In the genomic region with DNA sequence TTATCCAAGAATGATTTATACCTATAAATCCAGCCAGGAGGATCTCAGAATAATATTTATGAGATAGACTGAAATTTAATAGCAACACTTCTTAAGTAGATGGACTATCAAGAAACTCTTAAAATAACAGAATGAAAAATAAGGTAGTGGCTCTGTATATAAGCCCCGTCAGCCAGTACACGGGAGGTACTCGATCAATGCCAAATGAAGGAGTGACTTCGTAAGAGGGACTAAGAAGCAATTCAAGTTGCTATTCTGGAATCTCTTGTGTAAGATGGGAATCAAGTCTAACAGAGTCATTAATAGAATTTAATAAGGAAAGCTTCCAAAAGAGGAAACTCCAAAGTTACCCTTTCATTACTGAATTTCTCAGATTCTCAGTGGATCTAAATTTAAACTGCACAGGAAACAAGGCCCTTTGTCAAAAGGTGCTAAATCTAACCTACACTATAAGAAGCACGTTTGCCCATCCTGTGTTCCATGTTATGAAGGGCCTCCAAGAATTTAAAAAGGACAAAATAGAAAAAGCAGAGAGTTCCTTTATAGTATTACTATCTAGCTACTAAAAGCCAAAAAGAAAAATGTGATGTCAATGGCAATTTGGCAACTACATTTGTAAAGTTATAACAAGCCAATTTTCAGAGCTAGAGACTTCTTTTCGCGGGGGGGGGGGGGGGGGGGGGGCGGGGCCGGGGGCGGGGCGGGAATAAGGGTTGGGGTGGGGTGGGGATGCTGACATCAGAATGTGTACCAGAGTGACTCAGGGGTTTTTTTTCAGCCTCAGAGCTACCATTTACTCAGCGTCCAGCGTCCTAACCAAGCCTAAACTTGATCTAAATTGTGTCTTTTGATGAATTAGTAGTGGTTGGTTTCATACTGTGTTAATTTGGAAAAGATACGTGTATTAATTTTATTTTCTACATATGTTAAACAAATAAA, we compare ENCODE assay signal across 10 cellular contexts.
DNase-seq lines count a peak whose midpoint lies in the region; ATAC-seq lines count a peak whose summit lies in the region.
"Had no signal": no experiment of that assay in that cellular context is flagged by ENCODE, and none has a peak within 500 bp of the region (broad histone marks: within the 10 kb centered on the region; RNA-seq: fewer than 3 reads in every experiment).

No MANE protein-coding gene starts in this region.

- H3K36me3 ChIP-seq in effector memory CD4-positive, alpha-beta T cell (ENCODE audit: control insufficient read depth, insufficient read depth, low read length) = no peaks in the 10 kb centered on the region

- POLR2A ChIA-PET in activated CD8-positive, alpha-beta T cell treated with anti-CD3 and anti-CD28 coated beads, Interleukin-2, amount 10 ng/mL, durations not matched to agents 7 days and 5 days (lab: Charles Lee) = interaction anchor here (0.7 to 1.8 kb wide), 3 partner anchors 32 to 120 kb away, joined by 3 to 5 read pairs (median 4); no protein-coding TSS in a partner anchor

- H3K4me1 Mint-ChIP-seq in stimulated activated naive CD8-positive, alpha-beta T cell treated with anti-CD3 and anti-CD28 coated beads, Interleukin-15, Interleukin-2, amounts not matched to agents 100 ng/mL and 50 ng/mL, for 24 hours (ENCODE audit: low read depth) = peaks cover 61% of the 10 kb centered on the region
- H3K4me1 Mint-ChIP-seq in activated CD8-positive, alpha-beta T cell treated with anti-CD3 and anti-CD28 coated beads, Interleukin-2, amount 10 ng/mL, durations not matched to agents 7 days and 5 days (ENCODE audit: low read depth) = peaks cover 53% of the 10 kb centered on the region
- H3K4me1 Mint-ChIP-seq: nephron progenitor cell had no signal

- H3K27ac ChIP-seq in effector memory CD4-positive, alpha-beta T cell (ENCODE audit: insufficient read depth, low read length, poor library complexity, severe bottlenecking) = no peak overlapping the region

- no peaks in the 10 kb centered on the region for H3K9me3 ChIP-seq in effector memory CD4-positive, alpha-beta T cell (ENCODE audit: control insufficient read depth, low read length)

- intact Hi-C loops in left cardiac atrium (cut with DNase I) = no loop called here

- H3K27me3 ChIP-seq in effector memory CD4-positive, alpha-beta T cell (replicated peaks; ENCODE audit: control insufficient read depth, insufficient read depth, low read length, poor library complexity, severe bottlenecking) = no peaks in the 10 kb centered on the region

- peak overlapping the region; percentile 12 for H3K4me3 Mint-ChIP-seq in stimulated activated naive CD8-positive, alpha-beta T cell treated with anti-CD3 and anti-CD28 coated beads, Interleukin-15, Interleukin-2, amounts not matched to agents 100 ng/mL and 50 ng/mL, for 24 hours
- H3K4me3 Mint-ChIP-seq in activated CD8-positive, alpha-beta T cell treated with anti-CD3 and anti-CD28 coated beads, Interleukin-2, amount 10 ng/mL, durations not matched to agents 7 days and 5 days = peak overlapping the region; percentile 12
- H3K4me3 Mint-ChIP-seq: nephron progenitor cell had no signal

- CTCF ChIA-PET in activated CD8-positive, alpha-beta T cell treated with anti-CD3 and anti-CD28 coated beads, Interleukin-2, amount 10 ng/mL, durations not matched to agents 7 days and 5 days (lab: Charles Lee) = interaction anchor here (1.4 kb wide), 2 partner anchors 19 to 73 kb away, joined by 3 to 4 read pairs; no protein-coding TSS in a partner anchor

- peaks cover 7% of the 10 kb centered on the region for H3K9me3 Mint-ChIP-seq in stimulated activated naive CD8-positive, alpha-beta T cell treated with anti-CD3 and anti-CD28 coated beads, Interleukin-15, Interleukin-2, amounts not matched to agents 100 ng/mL and 50 ng/mL, for 24 hours
- H3K9me3 Mint-ChIP-seq in activated CD8-positive, alpha-beta T cell treated with anti-CD3 and anti-CD28 coated beads, Interleukin-2, amount 10 ng/mL, durations not matched to agents 7 days and 5 days (ENCODE audit: insufficient read depth) = peaks cover 4% of the 10 kb centered on the region
- H3K9me3 Mint-ChIP-seq: nephron progenitor cell had no signal

- H3K4me3 ChIP-seq in effector memory CD4-positive, alpha-beta T cell (ENCODE audit: insufficient read depth, low read depth, low read length, poor library complexity, severe bottlenecking) = no peak overlapping the region

- H3K27me3 Mint-ChIP-seq in stimulated activated naive CD8-positive, alpha-beta T cell treated with anti-CD3 and anti-CD28 coated beads, Interleukin-15, Interleukin-2, amounts not matched to agents 100 ng/mL and 50 ng/mL, for 24 hours = no peaks in the 10 kb centered on the region
- H3K27me3 Mint-ChIP-seq in activated CD8-positive, alpha-beta T cell treated with anti-CD3 and anti-CD28 coated beads, Interleukin-2, amount 10 ng/mL, durations not matched to agents 7 days and 5 days (ENCODE audit: low read depth) = no peaks in the 10 kb centered on the region

- H3K36me3 Mint-ChIP-seq in stimulated activated naive CD8-positive, alpha-beta T cell treated with anti-CD3 and anti-CD28 coated beads, Interleukin-15, Interleukin-2, amounts not matched to agents 100 ng/mL and 50 ng/mL, for 24 hours (ENCODE audit: low read depth) = peaks cover 8% of the 10 kb centered on the region
- peaks cover 35% of the 10 kb centered on the region for H3K36me3 Mint-ChIP-seq in activated CD8-positive, alpha-beta T cell treated with anti-CD3 and anti-CD28 coated beads, Interleukin-2, amount 10 ng/mL, durations not matched to agents 7 days and 5 days (ENCODE audit: low read depth)

- H3K27ac Mint-ChIP-seq in stimulated activated naive CD8-positive, alpha-beta T cell treated with anti-CD3 and anti-CD28 coated beads, Interleukin-15, Interleukin-2, amounts not matched to agents 100 ng/mL and 50 ng/mL, for 24 hours = no peak overlapping the region
- H3K27ac Mint-ChIP-seq in activated CD8-positive, alpha-beta T cell treated with anti-CD3 and anti-CD28 coated beads, Interleukin-2, amount 10 ng/mL, durations not matched to agents 7 days and 5 days = peak overlapping the region; percentile 33
- H3K27ac Mint-ChIP-seq: nephron progenitor cell had no signal

- DNase-seq in stimulated activated naive CD8-positive, alpha-beta T cell treated with anti-CD3 and anti-CD28 coated beads, Interleukin-15, Interleukin-2, amounts not matched to agents 100 U/mL and 50 U/mL, for 24 hours = no peak
- DNase-seq in activated CD8-positive, alpha-beta T cell treated with anti-CD3 and anti-CD28 coated beads, Interleukin-2, amount 10 ng/mL, durations not matched to agents 7 days and 5 days = no peak
- DNase-seq in left cardiac atrium (no peak), NCI-H82 treated with DMSO at 0.1 percent for 48 hours (lab: John Stamatoyannopoulos, UW; ENCODE audit: unreplicated experiment) (no peak)
- no peak for DNase-seq in effector memory CD4-positive, alpha-beta T cell
- DNase-seq: DMS79 treated with DMSO at 0.1 percent for 48 hours, nephron progenitor cell had no signal

- H3K4me1 ChIP-seq in effector memory CD4-positive, alpha-beta T cell (ENCODE audit: control insufficient read depth, insufficient read depth, low read length, poor library complexity, severe bottlenecking) = peaks cover 31% of the 10 kb centered on the region

- no peak for ATAC-seq in stimulated activated naive CD8-positive, alpha-beta T cell treated with anti-CD3 and anti-CD28 coated beads, Interleukin-15, Interleukin-2, amounts not matched to agents 100 U/mL and 50 U/mL, for 24 hours
- no peak for ATAC-seq in activated CD8-positive, alpha-beta T cell treated with anti-CD3 and anti-CD28 coated beads, Interleukin-2, amount 10 ng/mL, durations not matched to agents 7 days and 5 days
- ATAC-seq in left cardiac atrium = peak; percentile 59 to 61
- ATAC-seq in GM18868 (IDR thresholded peaks at IDR 0.05; ENCODE audit: unreplicated experiment) = no peak
- no peak for ATAC-seq in HG02840 (IDR thresholded peaks at IDR 0.05; ENCODE audit: low FRiP score, unreplicated experiment)

Comparison
In these comparisons a context has a peak if more than half of its experiments do, and no peak if none do; other contexts are left out.
1. ATAC-seq: peak in left cardiac atrium (2 of 2); none in stimulated activated naive CD8-positive, alpha-beta T cell treated with anti-CD3 and anti-CD28 coated beads, Interleukin-15, Interleukin-2, amounts not matched to agents 100 U/mL and 50 U/mL, for 24 hours (single experiment), activated CD8-positive, alpha-beta T cell treated with anti-CD3 and anti-CD28 coated beads, Interleukin-2, amount 10 ng/mL, durations not matched to agents 7 days and 5 days (single experiment), GM18868 (single experiment) and HG02840 (single experiment).